In genomic region chr19:55285225-55285890, GRCh38 we compare ENCODE assay signal across 10 cellular contexts. TPM values are rescaled to one million over a fixed set of nuclear protein-coding genes. Genes with fewer than 3 reads are reported as not detected.
A peak's percentile ranks its signal among the peaks of the same experiment; 100 is the strongest.
DNase-seq lines count a peak whose midpoint lies in the region; ATAC-seq and TF ChIP-seq lines count a peak whose summit lies in the region.
"Had no signal": no experiment of that assay in that cellular context is flagged by ENCODE, and none has a peak within 500 bp of the region (broad histone marks: within the 10 kb centered on the region; RNA-seq: fewer than 3 reads in every experiment).

No MANE protein-coding gene starts in this region.

- no peaks in the 10 kb centered on the region for H3K27me3 Mint-ChIP-seq in type B pancreatic cell
- peaks cover 55% of the 10 kb centered on the region for H3K27me3 Mint-ChIP-seq in Calu3 (ENCODE audit: unreplicated experiment)

- no peaks in the 10 kb centered on the region for H3K9me3 ChIP-seq in heart left ventricle

- no peaks in the 10 kb centered on the region for H3K9me3 Mint-ChIP-seq in type B pancreatic cell
- H3K9me3 Mint-ChIP-seq in Calu3 (ENCODE audit: low read depth, unreplicated experiment): no peaks in the 10 kb centered on the region

- H3K27me3 ChIP-seq in heart left ventricle: no peaks in the 10 kb centered on the region

- ATAC-seq in heart left ventricle (peak in 3 of 4 donors; percentile 16 to 71 (median 36)), Right ventricle myocardium inferior (no peak)

- TF ChIP-seq CTCF in heart left ventricle (IDR thresholded peaks at IDR 0.05): no peak
- TF ChIP-seq CTCF in astrocyte of the spinal cord (IDR thresholded peaks at IDR 0.05; ENCODE audit: low read depth, low read length): no peak
- no peak for TF ChIP-seq CTCF in type B pancreatic cell (conservative IDR thresholded peaks at IDR 0.05)
- no peak for TF ChIP-seq CTCF in Calu3 (IDR thresholded peaks at IDR 0.05; ENCODE audit: unreplicated experiment)

- H3K4me3 ChIP-seq in heart left ventricle: peak overlapping the region in 9 of 12 donors; percentile 3 to 72 (median 52)
- peak overlapping the region; percentile 49 for H3K4me3 ChIP-seq in astrocyte of the spinal cord (ENCODE audit: low read depth, low read length)

- peak overlapping the region in 11 of 12 donors; percentile 20 to 91 (median 71) for H3K27ac ChIP-seq in heart left ventricle

- DNase-seq in heart left ventricle: peak in 2 of 5 donors; percentile 51 to 53
- no peak for DNase-seq in Right ventricle myocardium inferior (ENCODE audit: missing footprints)
- no peak for DNase-seq in astrocyte of the spinal cord (ENCODE audit: low read depth, low spot score)
- DNase-seq in left kidney (ENCODE audit: low read depth, low spot score): peak; percentile 25
- DNase-seq in type B pancreatic cell (ENCODE audit: extremely low spot score, unreplicated experiment): no peak
- no peak for DNase-seq in cerebellar nuclear complex (lab: John Stamatoyannopoulos, UW)
- DNase-seq in NCI-H146 treated with DMSO at 0.1 percent for 48 hours (lab: John Stamatoyannopoulos, UW; ENCODE audit: unreplicated experiment): no peak
- no peak for DNase-seq in Calu3
- DNase-seq: erythroblast, OCI-M1 had no signal

- intact Hi-C loops in heart left ventricle (cut with DNase I): loop anchor here in 1 of 10 donors (10.0 kb wide), 1 partner anchor 319 kb away; the partner anchor contains the start of genes ZNF524 and ZNF865
- intact Hi-C loops in Right ventricle myocardium inferior (cut with DNase I): no loop called here
- intact Hi-C loops in Calu3 (cut with micrococcal nuclease; ENCODE audit: unreplicated experiment): no loop called here

- no TSS peak for BruUV-seq in Calu3 (replicated peaks; lab: Mats Ljungman, UMichigan)

- in situ Hi-C loops in astrocyte of the spinal cord (cut with HindIII; ENCODE audit: low sequenced_read_pairs): no loop called here

- peaks cover 0 to 6% (median 0%) of the 10 kb centered on the region in 9 donors for H3K36me3 ChIP-seq in heart left ventricle

- 37 to 52% (median 43%) methylated on average over 16 to 18 of the region's 18 CpGs for WGBS in heart left ventricle, 4 donors

- TF ChIP-seq POLR2A in heart left ventricle (IDR thresholded peaks at IDR 0.05): no peak

- peaks cover 0 to 28% (median 5%) of the 10 kb centered on the region in 12 donors for H3K4me1 ChIP-seq in heart left ventricle

- peaks cover 13% of the 10 kb centered on the region for H3K4me1 Mint-ChIP-seq in type B pancreatic cell (ENCODE audit: unreplicated experiment)
- H3K4me1 Mint-ChIP-seq in Calu3 (ENCODE audit: low read depth, unreplicated experiment): peaks cover 14% of the 10 kb centered on the region

- CTCF ChIA-PET in Calu3 (lab: Charles Lee): interaction anchor here (0.6 kb wide), 1 partner anchor 323 kb away, joined by 3 read pairs; no protein-coding TSS in a partner anchor

- H3K27ac Mint-ChIP-seq in type B pancreatic cell: no peak overlapping the region
- no peak overlapping the region for H3K27ac Mint-ChIP-seq in Calu3 (ENCODE audit: unreplicated experiment)

- H3K36me3 Mint-ChIP-seq in type B pancreatic cell (no peaks in the 10 kb centered on the region), Calu3 (ENCODE audit: insufficient read depth, unreplicated experiment) (peaks cover 18% of the 10 kb centered on the region)

- H3K4me3 Mint-ChIP-seq in type B pancreatic cell: peak overlapping the region; percentile 77
- no peak overlapping the region for H3K4me3 Mint-ChIP-seq in Calu3 (ENCODE audit: low read depth, unreplicated experiment)

RNA-seq across cellular contexts. Expression of gene BRSK1, which starts 1.6 kb away (rescaled TPM):
- 1 to 10 TPM; 2.0 to 7.4 (median 3.6) TPM for total RNA-seq in heart left ventricle
- 1 to 10 TPM; 1.6 to 1.8 TPM for polyA plus RNA-seq in heart left ventricle
- 2.4 TPM for total RNA-seq in Right ventricle myocardium inferior
- 9.8 and 32.3 TPM in 2 replicates for total RNA-seq in type B pancreatic cell (ENCODE audit: low replicate concordance)
- total RNA-seq in Calu3 (2022): 3.4 and 3.8 TPM in 2 replicates

RNA-seq across cellular contexts. Expression of gene HSPBP1, which starts 5.4 kb away (rescaled TPM):
- total RNA-seq in heart left ventricle (10 to 100 TPM; 25.7 to 42.0 (median 30.6) TPM), Right ventricle myocardium inferior (30.2 TPM), type B pancreatic cell (ENCODE audit: low replicate concordance) (37.8 and 50.7 TPM in 2 replicates), Calu3 (2022) (72.0 and 72.8 TPM in 2 replicates)
- polyA plus RNA-seq in heart left ventricle: 10 to 100 TPM; 56.4 to 76.0 TPM

RNA-seq across cellular contexts. Expression of gene PPP6R1, which starts 26.5 kb away (rescaled TPM):
- total RNA-seq in heart left ventricle: 10 to 100 TPM; 28.6 to 59.9 (median 41.1) TPM
- polyA plus RNA-seq in heart left ventricle: 10 to 100 TPM; 34.7 to 60.4 TPM
- total RNA-seq in Right ventricle myocardium inferior: 39.5 TPM
- total RNA-seq in type B pancreatic cell (ENCODE audit: low replicate concordance): 71.5 and 72.3 TPM in 2 replicates
- total RNA-seq in Calu3 (2022): 126 and 132 TPM in 2 replicates

RNA-seq across cellular contexts. Expression of gene TMEM150B, which starts 39.8 kb away (rescaled TPM):
- 10 to 100 TPM in 1 of 9 donors, 1 to 10 TPM in 4, under 1 TPM in 3, not detected in 1; 0.43 to 14.1 (median 1.2) TPM for total RNA-seq in heart left ventricle
- under 1 TPM; 0.72 to 0.79 TPM for polyA plus RNA-seq in heart left ventricle
- 1.2 TPM for total RNA-seq in Right ventricle myocardium inferior
- 1.2 and 1.6 TPM in 2 replicates for total RNA-seq in type B pancreatic cell (ENCODE audit: low replicate concordance)
- 0.73 TPM in 1 of 2 replicates, not detected in the other for total RNA-seq in Calu3 (2022)

RNA-seq across cellular contexts. Expression of gene KMT5C, which starts 54.3 kb away (rescaled TPM):
- total RNA-seq in heart left ventricle (10 to 100 TPM in 1 of 9 donors, 1 to 10 TPM in 8; 3.6 to 10.8 (median 7.2) TPM), Right ventricle myocardium inferior (6.2 TPM), type B pancreatic cell (ENCODE audit: low replicate concordance) (26.9 and 32.9 TPM in 2 replicates), Calu3 (2022) (16.1 and 23.5 TPM in 2 replicates)
- polyA plus RNA-seq in heart left ventricle: 1 to 10 TPM; 3.3 to 6.2 TPM
